Comparison of ENCODE assay signal across 28 cellular contexts in the genomic region with DNA sequence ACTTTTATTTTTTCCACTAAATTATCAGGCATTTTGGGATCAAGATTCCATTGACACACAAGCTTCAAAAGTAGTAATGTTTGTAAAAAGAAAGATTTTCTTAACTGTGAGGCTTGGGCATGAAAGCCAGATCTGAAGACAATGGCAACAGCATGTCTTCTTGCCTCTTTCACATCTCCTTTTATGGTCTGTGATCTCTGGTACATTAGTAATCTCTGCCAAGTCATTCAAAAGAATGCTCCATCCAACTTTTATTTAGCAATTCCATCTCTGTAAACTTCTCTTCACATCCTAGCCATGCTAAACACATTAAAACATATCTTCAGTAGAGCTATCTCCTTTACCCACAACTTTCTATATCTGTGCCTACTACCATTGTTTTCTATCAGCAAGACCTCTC.
DNase-seq lines count a peak whose midpoint lies in the region.
"Had no signal": no experiment of that assay in that cellular context is flagged by ENCODE, and none has a peak within 500 bp of the region (broad histone marks: within the 10 kb centered on the region; RNA-seq: fewer than 3 reads in every experiment).

No MANE protein-coding gene starts in this region.

- peaks cover 10% of the 10 kb centered on the region for H3K9me3 Mint-ChIP-seq in activated CD4-positive, alpha-beta memory T cell treated with anti-CD3 and anti-CD28 coated beads for 36 hours

- no peaks in the 10 kb centered on the region for H3K27me3 Mint-ChIP-seq in activated CD4-positive, alpha-beta memory T cell treated with anti-CD3 and anti-CD28 coated beads for 36 hours
- H3K27me3 Mint-ChIP-seq: activated CD4-positive, alpha-beta T cell treated with anti-CD3 and anti-CD28 coated beads, Interleukin-2, amount 10 ng/mL, durations not matched to agents 7 days and 5 days; activated CD8-positive, alpha-beta memory T cell treated with anti-CD3 and anti-CD28 coated beads, Interleukin-2, amount 10 ng/mL, durations not matched to agents 7 days and 5 days; CD4-positive, alpha-beta memory T cell; naive thymus-derived CD8-positive, alpha-beta T cell had no signal

- H3K27ac Mint-ChIP-seq in activated CD4-positive, alpha-beta memory T cell treated with anti-CD3 and anti-CD28 coated beads for 36 hours, result no peak overlapping the region
- H3K27ac Mint-ChIP-seq: activated CD4-positive, alpha-beta T cell treated with anti-CD3 and anti-CD28 coated beads, Interleukin-2, amount 10 ng/mL, durations not matched to agents 7 days and 5 days; activated CD8-positive, alpha-beta memory T cell treated with anti-CD3 and anti-CD28 coated beads, Interleukin-2, amount 10 ng/mL, durations not matched to agents 7 days and 5 days; activated naive CD4-positive, alpha-beta T cell treated with anti-CD3 and anti-CD28 coated beads for 36 hours; activated T-cell treated with anti-CD3 and anti-CD28 coated beads, Interleukin-2, amount 50 U/mL, for 72 hours; CD4-positive, alpha-beta memory T cell; H9; immature natural killer cell; naive thymus-derived CD8-positive, alpha-beta T cell had no signal

- POLR2A ChIA-PET in activated CD4-positive, alpha-beta memory T cell treated with anti-CD3 and anti-CD28 coated beads for 36 hours (lab: Charles Lee), result no interaction called here

- no peak overlapping the region for H3K4me3 ChIP-seq in adipocyte (ENCODE audit: low read length)
- H3K4me3 ChIP-seq: hepatocyte, left lung, vagina had no signal

- peaks cover 11% of the 10 kb centered on the region for H3K4me1 ChIP-seq in adipocyte (ENCODE audit: control insufficient read depth, insufficient read depth, low read length)
- H3K4me1 ChIP-seq: left lung, vagina had no signal

- H3K9ac ChIP-seq in adipocyte (ENCODE audit: low read length), result no peak overlapping the region

- no peaks in the 10 kb centered on the region for H3K27me3 ChIP-seq in adipocyte (replicated peaks; ENCODE audit: control insufficient read depth, insufficient read depth, low read length)
- H3K27me3 ChIP-seq: hepatocyte, left lung, vagina had no signal

- peaks cover 13% of the 10 kb centered on the region for H3K9me3 ChIP-seq in adipocyte (ENCODE audit: control insufficient read depth, low read length)
- H3K9me3 ChIP-seq: vagina had no signal

- DNase-seq in GM04503 (ENCODE audit: low read depth), result peak; percentile 31
- peak; percentile 53 for DNase-seq in adipocyte (ENCODE audit: low read depth)
- peak; percentile 68 for DNase-seq in fibroblast of peridontal ligament (ENCODE audit: extremely low read depth)
- peak; percentile 14 for DNase-seq in stromal cell of bone marrow (ENCODE audit: low read depth)
- DNase-seq in activated CD4-positive, alpha-beta memory T cell treated with anti-CD3 and anti-CD28 coated beads for 36 hours, result no peak
- DNase-seq in stimulated activated CD8-positive, alpha-beta memory T cell treated with anti-CD3 and anti-CD28 coated beads, Interleukin-4, amount 100 ng/mL, for 48 hours, result no peak
- no peak for DNase-seq in NCI-H226
- DNase-seq: activated CD4-positive, alpha-beta T cell treated with anti-CD3 and anti-CD28 coated beads, Interleukin-2, amount 10 ng/mL, durations not matched to agents 7 days and 5 days; activated CD8-positive, alpha-beta memory T cell treated with anti-CD3 and anti-CD28 coated beads, Interleukin-2, amount 10 ng/mL, durations not matched to agents 7 days and 5 days; activated naive CD4-positive, alpha-beta T cell treated with anti-CD3 and anti-CD28 coated beads for 36 hours; activated T-cell treated with anti-CD3 and anti-CD28 coated beads, Interleukin-2, amount 50 U/mL, for 72 hours; amygdala; CD4-positive, alpha-beta memory T cell; dermis blood vessel endothelial cell; H9; immature natural killer cell; left lung; naive thymus-derived CD8-positive, alpha-beta T cell; NCI-H1105; NCI-H2081; NCI-H345; NCI-H748 treated with DMSO at 0.1 percent for 48 hours; retina; stimulated activated CD4-positive, alpha-beta T cell treated with anti-CD3 and anti-CD28 coated beads, Interleukin-12 subunit alpha, Interleukin-12 subunit beta, amount 100 ng/mL, for 4 hours; stimulated activated naive CD8-positive, alpha-beta T cell treated with anti-CD3 and anti-CD28 coated beads, Interleukin-15, Interleukin-2, amounts not matched to agents 100 U/mL and 50 U/mL, for 24 hours; WERI-Rb-1 had no signal

- CTCF ChIA-PET in activated CD4-positive, alpha-beta memory T cell treated with anti-CD3 and anti-CD28 coated beads for 36 hours (lab: Charles Lee), result no interaction called here

- intact Hi-C loops in activated CD4-positive, alpha-beta memory T cell treated with anti-CD3 and anti-CD28 coated beads for 36 hours (cut with micrococcal nuclease), result no loop called here

- H3K4me1 Mint-ChIP-seq in activated CD4-positive, alpha-beta memory T cell treated with anti-CD3 and anti-CD28 coated beads for 36 hours (ENCODE audit: low read depth), result no peaks in the 10 kb centered on the region
- H3K4me1 Mint-ChIP-seq: activated CD4-positive, alpha-beta T cell treated with anti-CD3 and anti-CD28 coated beads, Interleukin-2, amount 10 ng/mL, durations not matched to agents 7 days and 5 days; activated CD8-positive, alpha-beta memory T cell treated with anti-CD3 and anti-CD28 coated beads, Interleukin-2, amount 10 ng/mL, durations not matched to agents 7 days and 5 days; CD4-positive, alpha-beta memory T cell; H9; immature natural killer cell; naive thymus-derived CD8-positive, alpha-beta T cell had no signal

- H3K36me3 ChIP-seq in adipocyte (ENCODE audit: control insufficient read depth, insufficient read depth, low read length, severe bottlenecking), result no peaks in the 10 kb centered on the region
- H3K36me3 ChIP-seq: left lung, vagina, WERI-Rb-1 had no signal

- H3K4me3 Mint-ChIP-seq in activated CD4-positive, alpha-beta memory T cell treated with anti-CD3 and anti-CD28 coated beads for 36 hours, result no peak overlapping the region
- H3K4me3 Mint-ChIP-seq: activated CD4-positive, alpha-beta T cell treated with anti-CD3 and anti-CD28 coated beads, Interleukin-2, amount 10 ng/mL, durations not matched to agents 7 days and 5 days; activated CD8-positive, alpha-beta memory T cell treated with anti-CD3 and anti-CD28 coated beads, Interleukin-2, amount 10 ng/mL, durations not matched to agents 7 days and 5 days; activated naive CD4-positive, alpha-beta T cell treated with anti-CD3 and anti-CD28 coated beads for 36 hours; activated T-cell treated with anti-CD3 and anti-CD28 coated beads, Interleukin-2, amount 50 U/mL, for 72 hours; CD4-positive, alpha-beta memory T cell; H9; immature natural killer cell; naive thymus-derived CD8-positive, alpha-beta T cell had no signal

- H3K36me3 Mint-ChIP-seq in activated CD4-positive, alpha-beta memory T cell treated with anti-CD3 and anti-CD28 coated beads for 36 hours, result no peaks in the 10 kb centered on the region
- H3K36me3 Mint-ChIP-seq: activated CD8-positive, alpha-beta memory T cell treated with anti-CD3 and anti-CD28 coated beads, Interleukin-2, amount 10 ng/mL, durations not matched to agents 7 days and 5 days; CD4-positive, alpha-beta memory T cell; immature natural killer cell; naive thymus-derived CD8-positive, alpha-beta T cell had no signal

Comparison
In these comparisons a context has a peak if more than half of its experiments do, and no peak if none do; other contexts are left out.
1. DNase-seq: peak in GM04503 (single experiment), adipocyte (single experiment), fibroblast of peridontal ligament (single experiment) and stromal cell of bone marrow (single experiment); none in activated CD4-positive, alpha-beta memory T cell treated with anti-CD3 and anti-CD28 coated beads for 36 hours (single experiment), stimulated activated CD8-positive, alpha-beta memory T cell treated with anti-CD3 and anti-CD28 coated beads, Interleukin-4, amount 100 ng/mL, for 48 hours (single experiment) and NCI-H226 (single experiment).